In the genomic region with DNA sequence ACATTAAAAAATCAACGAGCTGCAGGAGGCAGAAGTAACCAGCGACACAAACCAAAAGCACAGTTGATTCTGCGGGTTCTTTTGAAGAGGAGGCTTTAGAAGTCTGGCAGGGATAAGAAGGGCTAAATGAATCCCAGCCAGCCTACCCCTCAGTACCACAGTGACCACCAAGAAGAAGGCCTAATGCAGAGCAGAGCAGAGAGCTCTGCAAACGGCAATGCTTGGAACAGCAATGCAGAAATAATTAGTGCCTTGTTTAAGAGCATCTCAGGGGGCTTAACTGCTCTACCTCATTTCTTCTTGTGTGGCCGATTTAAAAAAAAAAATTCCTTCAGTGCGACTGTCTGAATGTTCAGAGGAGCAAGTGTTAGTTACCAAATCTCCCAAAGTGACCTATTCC, we compare ENCODE assay signal across 1 cellular context.
TF ChIP-seq lines count a peak whose summit lies in the region.

No MANE protein-coding gene starts in this region.

TF ChIP-seq in GM23338, 12 proteins besides CTCF, POLR2A, EP300 and RAD21 (continued from another document):
- TF ChIP-seq, protein P1, sequence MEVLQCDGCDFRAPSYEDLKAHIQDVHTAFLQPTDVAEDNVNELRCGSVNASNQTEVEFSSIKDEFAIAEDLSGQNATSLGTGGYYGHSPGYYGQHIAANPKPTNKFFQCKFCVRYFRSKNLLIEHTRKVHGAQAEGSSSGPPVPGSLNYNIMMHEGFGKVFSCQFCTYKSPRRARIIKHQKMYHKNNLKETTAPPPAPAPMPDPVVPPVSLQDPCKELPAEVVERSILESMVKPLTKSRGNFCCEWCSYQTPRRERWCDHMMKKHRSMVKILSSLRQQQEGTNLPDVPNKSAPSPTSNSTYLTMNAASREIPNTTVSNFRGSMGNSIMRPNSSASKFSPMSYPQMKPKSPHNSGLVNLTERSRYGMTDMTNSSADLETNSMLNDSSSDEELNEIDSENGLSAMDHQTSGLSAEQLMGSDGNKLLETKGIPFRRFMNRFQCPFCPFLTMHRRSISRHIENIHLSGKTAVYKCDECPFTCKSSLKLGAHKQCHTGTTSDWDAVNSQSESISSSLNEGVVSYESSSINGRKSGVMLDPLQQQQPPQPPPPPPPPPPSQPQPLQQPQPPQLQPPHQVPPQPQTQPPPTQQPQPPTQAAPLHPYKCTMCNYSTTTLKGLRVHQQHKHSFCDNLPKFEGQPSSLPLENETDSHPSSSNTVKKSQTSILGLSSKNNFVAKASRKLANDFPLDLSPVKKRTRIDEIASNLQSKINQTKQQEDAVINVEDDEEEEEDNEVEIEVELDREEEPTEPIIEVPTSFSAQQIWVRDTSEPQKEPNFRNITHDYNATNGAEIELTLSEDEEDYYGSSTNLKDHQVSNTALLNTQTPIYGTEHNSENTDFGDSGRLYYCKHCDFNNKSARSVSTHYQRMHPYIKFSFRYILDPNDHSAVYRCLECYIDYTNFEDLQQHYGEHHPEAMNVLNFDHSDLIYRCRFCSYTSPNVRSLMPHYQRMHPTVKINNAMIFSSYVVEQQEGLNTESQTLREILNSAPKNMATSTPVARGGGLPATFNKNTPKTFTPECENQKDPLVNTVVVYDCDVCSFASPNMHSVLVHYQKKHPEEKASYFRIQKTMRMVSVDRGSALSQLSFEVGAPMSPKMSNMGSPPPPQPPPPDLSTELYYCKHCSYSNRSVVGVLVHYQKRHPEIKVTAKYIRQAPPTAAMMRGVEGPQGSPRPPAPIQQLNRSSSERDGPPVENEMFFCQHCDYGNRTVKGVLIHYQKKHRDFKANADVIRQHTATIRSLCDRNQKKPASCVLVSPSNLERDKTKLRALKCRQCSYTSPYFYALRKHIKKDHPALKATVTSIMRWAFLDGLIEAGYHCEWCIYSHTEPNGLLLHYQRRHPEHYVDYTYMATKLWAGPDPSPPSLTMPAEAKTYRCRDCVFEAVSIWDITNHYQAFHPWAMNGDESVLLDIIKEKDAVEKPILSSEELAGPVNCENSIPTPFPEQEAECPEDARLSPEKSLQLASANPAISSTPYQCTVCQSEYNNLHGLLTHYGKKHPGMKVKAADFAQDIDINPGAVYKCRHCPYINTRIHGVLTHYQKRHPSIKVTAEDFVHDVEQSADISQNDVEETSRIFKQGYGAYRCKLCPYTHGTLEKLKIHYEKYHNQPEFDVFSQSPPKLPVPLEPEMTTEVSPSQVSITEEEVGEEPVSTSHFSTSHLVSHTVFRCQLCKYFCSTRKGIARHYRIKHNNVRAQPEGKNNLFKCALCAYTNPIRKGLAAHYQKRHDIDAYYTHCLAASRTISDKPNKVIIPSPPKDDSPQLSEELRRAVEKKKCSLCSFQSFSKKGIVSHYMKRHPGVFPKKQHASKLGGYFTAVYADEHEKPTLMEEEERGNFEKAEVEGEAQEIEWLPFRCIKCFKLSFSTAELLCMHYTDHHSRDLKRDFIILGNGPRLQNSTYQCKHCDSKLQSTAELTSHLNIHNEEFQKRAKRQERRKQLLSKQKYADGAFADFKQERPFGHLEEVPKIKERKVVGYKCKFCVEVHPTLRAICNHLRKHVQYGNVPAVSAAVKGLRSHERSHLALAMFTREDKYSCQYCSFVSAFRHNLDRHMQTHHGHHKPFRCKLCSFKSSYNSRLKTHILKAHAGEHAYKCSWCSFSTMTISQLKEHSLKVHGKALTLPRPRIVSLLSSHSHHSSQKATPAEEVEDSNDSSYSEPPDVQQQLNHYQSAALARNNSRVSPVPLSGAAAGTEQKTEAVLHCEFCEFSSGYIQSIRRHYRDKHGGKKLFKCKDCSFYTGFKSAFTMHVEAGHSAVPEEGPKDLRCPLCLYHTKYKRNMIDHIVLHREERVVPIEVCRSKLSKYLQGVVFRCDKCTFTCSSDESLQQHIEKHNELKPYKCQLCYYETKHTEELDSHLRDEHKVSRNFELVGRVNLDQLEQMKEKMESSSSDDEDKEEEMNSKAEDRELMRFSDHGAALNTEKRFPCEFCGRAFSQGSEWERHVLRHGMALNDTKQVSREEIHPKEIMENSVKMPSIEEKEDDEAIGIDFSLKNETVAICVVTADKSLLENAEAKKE (CRISPR knock-in tag; IDR thresholded peaks at IDR 0.05), result no peak
- no peak for TF ChIP-seq STAT1 (IDR thresholded peaks at IDR 0.05; ENCODE audit: unreplicated experiment)
- TF ChIP-seq EZH2phosphoT487 (IDR thresholded peaks at IDR 0.05; ENCODE audit: unreplicated experiment), result no peak
- no peak for TF ChIP-seq POLR2AphosphoS5 (IDR thresholded peaks at IDR 0.05; ENCODE audit: low read depth)
- no peak for TF ChIP-seq ZNF114 (CRISPR knock-in tag; IDR thresholded peaks at IDR 0.05)
- TF ChIP-seq EZH2 (IDR thresholded peaks at IDR 0.05; ENCODE audit: low read depth, unreplicated experiment), result no peak
TF ChIP-seq in GM23338: peak in this region for 0.
